ENCODE assay signal across 15 cellular contexts in genomic region chr12:118544569-118544968, GRCh38.
DNase-seq lines count a peak whose midpoint lies in the region; ATAC-seq, FAIRE-seq and TF ChIP-seq lines count a peak whose summit lies in the region.
"Had no signal": no experiment of that assay in that cellular context is flagged by ENCODE, and none has a peak within 500 bp of the region (broad histone marks: within the 10 kb centered on the region; RNA-seq: fewer than 3 reads in every experiment).

No MANE protein-coding gene starts in this region.

- no peak for FAIRE-seq in K562 (lab: Jason Lieb, UNC)
- FAIRE-seq: pancreas had no signal

- H3K4me1 ChIP-seq in K562 (replicated peaks in 1 of 2; ENCODE audit: control insufficient read depth in 2 of 2, insufficient read depth in 2 of 2, low read length in 2 of 2) (no peaks in the 10 kb centered on the region; a peak in 1 of 5 replicates), mesendoderm (ENCODE audit: control insufficient read depth, low read depth, low read length) (no peaks in the 10 kb centered on the region)
- H3K4me1 ChIP-seq: pancreas had no signal

- no peak for TF ChIP-seq POLR2A in K562 (conservative IDR thresholded peaks at IDR 0.05)

- no peak overlapping the region for H4K5ac ChIP-seq in mesendoderm (ENCODE audit: low read length)

- TF ChIP-seq RAD21 in K562 (CRISPR knock-in tag; conservative IDR thresholded peaks at IDR 0.05 in 1 of 2, IDR thresholded peaks at IDR 0.05 in 1 of 2), result no peak

- POLR2A ChIA-PET in K562 (lab: Yijun Ruan, JAX), result interaction anchor here (0.5 kb wide), 1 partner anchor 438 kb away, joined by 3 read pairs; no protein-coding TSS in a partner anchor

- H3K79me2 ChIP-seq in K562 (ENCODE audit: control insufficient read depth, insufficient read depth, low read length), result no peaks in the 10 kb centered on the region
- H3K79me2 ChIP-seq in mesendoderm (ENCODE audit: control insufficient read depth, insufficient read depth, low read length), result no peaks in the 10 kb centered on the region

- H2BK120ac ChIP-seq in mesendoderm (ENCODE audit: low read depth, low read length), result no peak overlapping the region

- BruUV-seq in K562 (replicated peaks; lab: Mats Ljungman, UMichigan), result no TSS peak

- no peaks in the 10 kb centered on the region for H3K9me1 ChIP-seq in K562 (ENCODE audit: control insufficient read depth, insufficient read depth, low read length)

- H3K79me1 ChIP-seq in mesendoderm (ENCODE audit: low read length), result no peaks in the 10 kb centered on the region

- WGBS in K562 (ENCODE audit: insufficient coverage, low coverage, missing lambda C conversion rate), result 0% methylated on average over 1 of the region's 1 CpG
- no CpG with 5 or more reads among the region's 1 CpG for WGBS in mesendoderm (ENCODE audit: extremely low coverage, insufficient coverage, low lambda C conversion rate)

- no peak overlapping the region for H2BK5ac ChIP-seq in mesendoderm (ENCODE audit: low read length)

- no peak for TF ChIP-seq EP300 in K562 (IDR thresholded peaks at IDR 0.05; ENCODE audit: low read length)

- H2AFZ ChIP-seq in K562 (ENCODE audit: low read depth, low read length), result no peak overlapping the region

- H2AK5ac ChIP-seq in mesendoderm (ENCODE audit: low read length), result no peak overlapping the region

- no peaks in the 10 kb centered on the region for H4K20me1 ChIP-seq in K562 (replicated peaks; ENCODE audit: control insufficient read depth, insufficient read depth, low read length)

- CTCF ChIA-PET in K562 (lab: Yijun Ruan, JAX; ENCODE audit: low intra/inter-chr PET ratio), result no interaction called here

- no peak overlapping the region for H3K4ac ChIP-seq in mesendoderm (ENCODE audit: low read depth, low read length)

- in situ Hi-C loops in K562 (cut with MboI), result no loop called here

- H3K36me3 ChIP-seq in K562 (ENCODE audit: control insufficient read depth, insufficient read depth, low read length) (no peaks in the 10 kb centered on the region), mesendoderm (ENCODE audit: control insufficient read depth, insufficient read depth, low read length) (no peaks in the 10 kb centered on the region)
- H3K36me3 ChIP-seq: pancreas had no signal

- no peaks in the 10 kb centered on the region for H3K9me3 ChIP-seq in K562 (replicated peaks; ENCODE audit: control insufficient read depth, insufficient read depth, low read depth, low read length)
- H3K9me3 ChIP-seq: pancreas had no signal

- no peak overlapping the region for H4K8ac ChIP-seq in mesendoderm (ENCODE audit: low read depth, low read length)

- H2BK15ac ChIP-seq in mesendoderm (replicated peaks; ENCODE audit: low read depth), result no peak overlapping the region

- H3K27ac ChIP-seq in K562 (ENCODE audit: extremely low read depth, low read depth, low read length), result no peak overlapping the region
- no peak overlapping the region for H3K27ac ChIP-seq in mesendoderm (ENCODE audit: low read depth, low read length)
- H3K27ac ChIP-seq: C4-2B, pancreas had no signal

- no peak overlapping the region for H3K18ac ChIP-seq in mesendoderm (ENCODE audit: low read length)

- H3K4me3 ChIP-seq in K562 (no peak overlapping the region), mesendoderm (ENCODE audit: low read length) (no peak overlapping the region)
- H3K4me3 ChIP-seq: pancreas had no signal

- DNase-seq in COLO829 (ENCODE audit: low spot score) (peak; percentile 85), LHCN-M2 (ENCODE audit: low read depth) (peak; percentile 11), K562 (ENCODE audit: extremely low read depth in 1 of 4, low spot score in 3 of 4) (peak in 1 of 4 experiments; percentile 7), mesendoderm (peak; percentile 17), DMS153 treated with DMSO at 0.1 percent for 48 hours (lab: John Stamatoyannopoulos, UW; ENCODE audit: unreplicated experiment) (no peak), left ventricle myocardium superior (no peak)
- no peak for DNase-seq in activated CD4-positive, CD25-positive, alpha-beta regulatory T cell treated with anti-CD3 and anti-CD28 coated beads, Interleukin-2, amount 50 U/mL, for 72 hours
- DNase-seq: activated CD4-positive, CD25-positive, alpha-beta regulatory T cell; amniotic stem cell; hippocampal formation; NCI-H1436; NCI-H69; pancreas had no signal

- no peaks in the 10 kb centered on the region for H3K27me3 ChIP-seq in K562 (ENCODE audit: control insufficient read depth in 2 of 2, insufficient read depth in 2 of 2, low read length in 2 of 2)
- H3K27me3 ChIP-seq in mesendoderm (ENCODE audit: insufficient read depth, low read length, poor library complexity), result no peaks in the 10 kb centered on the region
- H3K27me3 ChIP-seq: pancreas had no signal

- ATAC-seq in K562, result peak; percentile 61; the same call in 2 of the 3 replicates
- no peak for ATAC-seq in GM19397 (IDR thresholded peaks at IDR 0.05; ENCODE audit: unreplicated experiment)
- ATAC-seq in left ventricle myocardium superior, result no peak
- ATAC-seq: pancreas had no signal

- H3K9ac ChIP-seq in K562 (ENCODE audit: insufficient read depth in 1 of 2, low read depth in 2 of 2, low read length in 2 of 2) (no peak overlapping the region), mesendoderm (ENCODE audit: low read length) (no peak overlapping the region)

- H3K4me2 ChIP-seq in K562 (ENCODE audit: insufficient read depth, low read length), result no peak overlapping the region
- no peak overlapping the region for H3K4me2 ChIP-seq in mesendoderm (ENCODE audit: low read length)

- intact Hi-C loops in K562 (cut with micrococcal nuclease), result no loop called here
- intact Hi-C loops in left ventricle myocardium superior (cut with micrococcal nuclease), result no loop called here

- H3K23ac ChIP-seq in mesendoderm (ENCODE audit: low read length), result no peak overlapping the region

- no peak overlapping the region for H3K56ac ChIP-seq in mesendoderm (ENCODE audit: low read length)

- no peak for TF ChIP-seq CTCF in K562 (IDR thresholded peaks at IDR 0.05 in 2 of 3, conservative IDR thresholded peaks at IDR 0.05 in 1 of 3; ENCODE audit: insufficient read depth in 2 of 3, low read depth in 1 of 3, low read length in 3 of 3)

TF ChIP-seq in K562, 482 proteins besides CTCF, POLR2A, EP300 and RAD21 (continues in another document):
- TF ChIP-seq RFX5 (IDR thresholded peaks at IDR 0.05; ENCODE audit: low read depth, low read length), result no peak
- no peak for TF ChIP-seq MED1 (CRISPR knock-in tag; IDR thresholded peaks at IDR 0.05; ENCODE audit: borderline replicate concordance)
- TF ChIP-seq TAL1 (IDR thresholded peaks at IDR 0.05), result no peak
- peak; percentile 86 for TF ChIP-seq FOSL1 (tag; conservative IDR thresholded peaks at IDR 0.05)
- peak; percentile 74 for TF ChIP-seq NR2C1 (IDR thresholded peaks at IDR 0.05)
- peak; percentile 79 for TF ChIP-seq NR2C1 (tag; IDR thresholded peaks at IDR 0.05)
- peak; percentile 54 for TF ChIP-seq ATF3 (IDR thresholded peaks at IDR 0.05)
- no peak for TF ChIP-seq ATF3 (CRISPR knock-in tag; conservative IDR thresholded peaks at IDR 0.05)
- peak; percentile 31; the same call in 1 of the 2 replicates for TF ChIP-seq EHMT2 (IDR thresholded peaks at IDR 0.05)
- TF ChIP-seq ARID4B (CRISPR knock-in tag; IDR thresholded peaks at IDR 0.05), result no peak
- TF ChIP-seq MAFK (IDR thresholded peaks at IDR 0.05; ENCODE audit: low read length), result no peak
- TF ChIP-seq JUND (IDR thresholded peaks at IDR 0.05; ENCODE audit: borderline replicate concordance, low read depth, low read length), result peak; percentile 58; the same call in 1 of the 2 replicates
- TF ChIP-seq JUND (tag; IDR thresholded peaks at IDR 0.05; ENCODE audit: borderline replicate concordance, low read depth, low read length), result peak; percentile 74; the same call in 2 of the 3 replicates
- TF ChIP-seq ZNF436 (CRISPR knock-in tag; IDR thresholded peaks at IDR 0.05), result no peak
- TF ChIP-seq SPI1 (IDR thresholded peaks at IDR 0.05; ENCODE audit: borderline replicate concordance, low read depth, low read length), result no peak
- no peak for TF ChIP-seq NR2C2 (CRISPR knock-in tag; IDR thresholded peaks at IDR 0.05)
- peak; percentile 75 for TF ChIP-seq NR2C2 (tag; IDR thresholded peaks at IDR 0.05)

Comparison
In these comparisons a context has a peak if more than half of its experiments do, and no peak if none do; other contexts are left out.
1. DNase-seq: peak in COLO829 (single experiment), LHCN-M2 (single experiment) and mesendoderm (single experiment); none in DMS153 treated with DMSO at 0.1 percent for 48 hours (single experiment), activated CD4-positive, CD25-positive, alpha-beta regulatory T cell treated with anti-CD3 and anti-CD28 coated beads, Interleukin-2, amount 50 U/mL, for 72 hours (single experiment) and left ventricle myocardium superior (single experiment).